Comparison of ENCODE assay signal across 8 cellular contexts in the genomic region with DNA sequence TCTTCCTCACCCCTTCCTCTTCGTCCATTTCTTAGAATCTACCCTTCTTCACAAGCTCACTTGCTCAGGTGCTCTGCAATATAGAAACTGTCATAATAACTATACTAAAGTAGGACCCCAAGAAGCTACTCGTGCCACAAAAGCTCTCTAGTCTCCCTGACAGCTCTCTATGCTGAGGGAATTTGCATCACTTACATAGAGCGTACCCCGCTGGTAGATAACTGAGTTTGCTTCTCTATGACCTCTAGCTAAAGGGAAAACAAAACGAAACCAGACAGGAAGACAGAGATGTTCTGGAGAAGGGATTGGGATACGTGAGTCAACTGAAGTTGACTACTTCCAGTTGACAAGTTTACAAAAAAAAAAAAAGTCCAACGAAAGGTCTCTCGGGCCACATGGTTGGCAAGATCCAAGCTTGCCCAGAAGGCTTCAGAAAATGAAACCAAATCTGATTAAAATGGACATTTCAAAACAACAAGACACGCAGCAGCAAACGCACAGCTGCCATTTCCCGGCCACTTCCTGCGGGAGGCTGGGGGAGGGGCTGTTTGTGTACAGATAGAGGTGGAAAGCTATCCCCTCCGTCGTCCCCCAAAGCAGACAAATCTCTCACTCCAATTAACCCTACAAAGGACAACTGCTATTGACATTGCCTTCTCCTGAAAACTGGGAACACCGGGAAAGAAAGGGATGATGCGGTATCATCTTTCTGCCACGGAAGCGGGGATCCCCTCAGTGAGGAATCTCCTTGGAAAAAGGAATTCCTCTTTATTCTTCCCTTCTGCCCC. TPM values are rescaled to one million over a fixed set of nuclear protein-coding genes. Genes with fewer than 3 reads are reported as not detected.
DNase-seq lines count a peak whose midpoint lies in the region; ATAC-seq and TF ChIP-seq lines count a peak whose summit lies in the region.

No MANE protein-coding gene starts in this region.

- H2AFZ ChIP-seq in Loucy (ENCODE audit: low read length): 0 out of 2 replicates have a peak overlapping the region, but pooled peaks have one; percentile 77

- H3K4me3 ChIP-seq in Loucy (ENCODE audit: low read length, poor library complexity, severe bottlenecking) (peak overlapping the region; percentile 87), skeletal muscle tissue (ENCODE audit: low read length in 3 of 3) (peak overlapping the region; percentile 70 to 90 (median 81))

- H4K20me1 ChIP-seq in Loucy (ENCODE audit: insufficient read depth, low read length, poor library complexity, severe bottlenecking): peaks cover 54% of the 10 kb centered on the region

- H3K9ac ChIP-seq in Loucy (ENCODE audit: low read depth, low read length, poor library complexity, severe bottlenecking) (peak overlapping the region; percentile 96), skeletal muscle tissue (ENCODE audit: low read depth in 1 of 3, low read length in 3 of 3) (peak overlapping the region; percentile 80 to 94 (median 93))

- H3K27ac ChIP-seq in VCaP (peak overlapping the region; percentile 97), skeletal muscle tissue (ENCODE audit: low read depth, low read length) (peak overlapping the region; percentile 92)

- no peaks in the 10 kb centered on the region for H3K9me2 ChIP-seq in Loucy (replicated peaks; ENCODE audit: low read depth, low read length)

- H3K36me3 ChIP-seq in Loucy (ENCODE audit: insufficient read depth, low read length) (no peaks in the 10 kb centered on the region), skeletal muscle tissue (ENCODE audit: control insufficient read depth in 3 of 3, insufficient read depth in 3 of 3, low read length in 3 of 3) (peaks cover 0 to 5% (median 3%) of the 10 kb centered on the region in 3 donors)

- peak; percentile 61 for DNase-seq in DMS 273 (lab: John Stamatoyannopoulos, UW; ENCODE audit: unreplicated experiment)
- no peak for DNase-seq in DMS 273 treated with DMSO at 0.1 percent for 48 hours (lab: John Stamatoyannopoulos, UW)
- peak; percentile 74 for DNase-seq in central memory CD4-positive, alpha-beta T cell
- DNase-seq in iris pigment epithelial cell (ENCODE audit: low read depth): peak; percentile 77

- peaks cover 92% of the 10 kb centered on the region for H3K79me2 ChIP-seq in Loucy (ENCODE audit: insufficient read depth, low read length)

- TF ChIP-seq CTCF in Loucy (conservative IDR thresholded peaks at IDR 0.05; ENCODE audit: low read length) (no peak), VCaP (conservative IDR thresholded peaks at IDR 0.05) (no peak)

- H3K27me3 ChIP-seq in Loucy (ENCODE audit: insufficient read depth, low read length, poor library complexity, severe bottlenecking) (peaks cover 4% of the 10 kb centered on the region), skeletal muscle tissue (ENCODE audit: control insufficient read depth in 3 of 3, insufficient read depth in 3 of 3, low read length in 3 of 3) (no peaks in the 10 kb centered on the region)

- H3K4me1 ChIP-seq in Loucy (ENCODE audit: insufficient read depth, low read length, poor library complexity, severe bottlenecking) (peaks cover 57% of the 10 kb centered on the region), skeletal muscle tissue (ENCODE audit: control insufficient read depth in 3 of 3, insufficient read depth in 3 of 3, low read length in 3 of 3) (peaks cover 45 to 54% (median 50%) of the 10 kb centered on the region in 3 donors)

- H3K9me3 ChIP-seq in Loucy (ENCODE audit: insufficient read depth, low read depth, low read length) (no peaks in the 10 kb centered on the region), skeletal muscle tissue (ENCODE audit: control insufficient read depth in 3 of 3, low read length in 3 of 3) (no peaks in the 10 kb centered on the region)

- H3K4me2 ChIP-seq in Loucy (ENCODE audit: low read depth, low read length, poor library complexity, severe bottlenecking): peak overlapping the region; percentile 74

- H3F3A ChIP-seq in Loucy (ENCODE audit: low read depth): no peaks in the 10 kb centered on the region

- ATAC-seq in GM18870 (IDR thresholded peaks at IDR 0.05; ENCODE audit: unreplicated experiment): no peak

RNA-seq across cellular contexts. Expression of a gene that starts 1.3 kb away (rescaled TPM):
- total RNA-seq in skeletal muscle tissue: 18.8 TPM

RNA-seq across cellular contexts. Expression of a gene that starts 16.9 kb away (rescaled TPM):
- total RNA-seq in skeletal muscle tissue: 580 TPM

RNA-seq across cellular contexts. Expression of a gene that starts 59.2 kb away (rescaled TPM):
- 85.1 TPM for total RNA-seq in skeletal muscle tissue
